Comparison of ENCODE assay signal across 20 cellular contexts in genomic region chr5:76422175-76422574, GRCh38. TPM values are rescaled to one million over a fixed set of nuclear protein-coding genes. Genes with fewer than 3 reads are reported as not detected.
DNase-seq lines count a peak whose midpoint lies in the region; ATAC-seq and TF ChIP-seq lines count a peak whose summit lies in the region.
"Had no signal": no experiment of that assay in that cellular context is flagged by ENCODE, and none has a peak within 500 bp of the region (broad histone marks: within the 10 kb centered on the region; RNA-seq: fewer than 3 reads in every experiment).

No MANE protein-coding gene starts in this region.

- peak in 1 of 2 donors; percentile 43 for TF ChIP-seq RAD21 in liver (IDR thresholded peaks at IDR 0.05)

- peaks cover 4% of the 10 kb centered on the region for H3K27me3 Mint-ChIP-seq in GM23338 (ENCODE audit: insufficient read depth, low read depth, poor library complexity)
- no peaks in the 10 kb centered on the region for H3K27me3 Mint-ChIP-seq in activated CD8-positive, alpha-beta T cell treated with anti-CD3 and anti-CD28 coated beads for 36 hours
- H3K27me3 Mint-ChIP-seq: activated naive CD8-positive, alpha-beta T cell treated with anti-CD3 and anti-CD28 coated beads for 36 hours; memory B cell had no signal

- H3K4me3 ChIP-seq in GM23338 (no peak overlapping the region), body of pancreas (no peak overlapping the region), liver (ENCODE audit: low read depth in 1 of 3, low read length in 3 of 3) (no peak overlapping the region), smooth muscle cell (no peak overlapping the region)
- H3K4me3 ChIP-seq: ascending aorta had no signal

- no peaks in the 10 kb centered on the region for H3K27me3 ChIP-seq in GM23338 (ENCODE audit: insufficient read depth)
- H3K27me3 ChIP-seq in body of pancreas: no peaks in the 10 kb centered on the region
- no peaks in the 10 kb centered on the region for H3K27me3 ChIP-seq in liver (ENCODE audit: control insufficient read depth in 4 of 4, insufficient read depth in 4 of 4, low read length in 3 of 4)
- H3K27me3 ChIP-seq in smooth muscle cell (ENCODE audit: low read depth): no peaks in the 10 kb centered on the region
- H3K27me3 ChIP-seq: ascending aorta had no signal

- no peak for TF ChIP-seq CTCF in GM23338 (conservative IDR thresholded peaks at IDR 0.05; ENCODE audit: low read depth in 2 of 2)
- TF ChIP-seq CTCF in body of pancreas (IDR thresholded peaks at IDR 0.05): no peak
- no peak for TF ChIP-seq CTCF in liver (IDR thresholded peaks at IDR 0.05; ENCODE audit: low read depth, low read length, missing input control)
- no peak for TF ChIP-seq CTCF in smooth muscle cell (IDR thresholded peaks at IDR 0.05; ENCODE audit: borderline replicate concordance, insufficient read depth, poor library complexity, severe bottlenecking)
- TF ChIP-seq CTCF in activated CD8-positive, alpha-beta T cell treated with anti-CD3 and anti-CD28 coated beads for 36 hours (IDR thresholded peaks at IDR 0.05): no peak

- H3K9ac ChIP-seq in liver (ENCODE audit: low read depth in 1 of 2, low read length in 2 of 2): no peak overlapping the region
- no peak overlapping the region for H3K9ac ChIP-seq in smooth muscle cell (ENCODE audit: low read depth)

- H3K4me2 ChIP-seq in GM23338 (no peak overlapping the region), smooth muscle cell (peak overlapping the region; percentile 23)

- peaks cover 46% of the 10 kb centered on the region for H3K4me1 ChIP-seq in GM23338 (ENCODE audit: insufficient read depth)
- H3K4me1 ChIP-seq in body of pancreas: peaks cover 53% of the 10 kb centered on the region
- H3K4me1 ChIP-seq in liver (ENCODE audit: control insufficient read depth in 4 of 4, insufficient read depth in 4 of 4, low read length in 3 of 4): peaks cover 6 to 38% (median 33%) of the 10 kb centered on the region in 4 donors
- H3K4me1 ChIP-seq in smooth muscle cell (ENCODE audit: low read depth): peaks cover 17% of the 10 kb centered on the region
- H3K4me1 ChIP-seq: ascending aorta had no signal

- no peak for DNase-seq in GM23338 (ENCODE audit: low spot score)
- peak in 2 of 4 donors; percentile 27 to 28 for DNase-seq in body of pancreas
- DNase-seq in smooth muscle cell (lab: John Stamatoyannopoulos, UW; ENCODE audit: unreplicated experiment): no peak
- no peak for DNase-seq in NCI-H510A treated with DMSO at 0.1 percent for 48 hours (lab: John Stamatoyannopoulos, UW)
- DNase-seq in activated CD8-positive, alpha-beta T cell treated with anti-CD3 and anti-CD28 coated beads for 36 hours: no peak
- DNase-seq: activated CD4-positive, CD25-positive, alpha-beta regulatory T cell treated with anti-CD3 and anti-CD28 coated beads, Interleukin-2, amount 50 U/mL, for 72 hours; activated CD8-positive, alpha-beta T cell treated with anti-CD3 and anti-CD28 coated beads, Interleukin-2, amount 10 ng/mL, durations not matched to agents 7 days and 5 days; activated effector memory CD4-positive, alpha-beta T cell treated with anti-CD3 and anti-CD28 coated beads, Interleukin-2, amount 50 U/mL, for 16 hours; activated naive CD8-positive, alpha-beta T cell treated with anti-CD3 and anti-CD28 coated beads for 36 hours; glutamatergic neuron; NCI-H146; stimulated activated CD4-positive, alpha-beta T cell treated with anti-CD3 and anti-CD28 coated beads, Interleukin-2, amount 100 ng/mL, for 48 hours; T-helper 1 cell; trophoblast cell had no signal

- H3K36me3 ChIP-seq in GM23338 (ENCODE audit: insufficient read depth) (0 out of 2 replicates have a peak, but pooled peaks cover 4% of the 10 kb centered on the region), body of pancreas (replicated peaks in 1 of 2; ENCODE audit: insufficient read depth in 1 of 2, low read depth in 2 of 2) (no peaks in the 10 kb centered on the region), liver (ENCODE audit: control insufficient read depth in 4 of 4, insufficient read depth in 3 of 4, low read depth in 1 of 4, low read length in 3 of 4) (no peaks in the 10 kb centered on the region), smooth muscle cell (ENCODE audit: low read depth) (no peaks in the 10 kb centered on the region)
- H3K36me3 ChIP-seq: ascending aorta had no signal

- POLR2A ChIA-PET in activated CD8-positive, alpha-beta T cell treated with anti-CD3 and anti-CD28 coated beads for 36 hours (lab: Charles Lee): interaction anchor here (0.6 to 0.7 kb wide), 2 partner anchors 16 to 19 kb away, joined by 3 read pairs; no protein-coding TSS in a partner anchor

- 11 to 22% methylated on average over 3 of the region's 3 CpGs for WGBS in body of pancreas, 2 donors
- WGBS in liver: 35% methylated on average over 3 of the region's 3 CpGs
- WGBS in smooth muscle cell (ENCODE audit: low lambda C conversion rate): 20% methylated on average over 3 of the region's 3 CpGs

- H4K20me1 ChIP-seq in GM23338 (replicated peaks; ENCODE audit: insufficient read depth): no peaks in the 10 kb centered on the region
- no peaks in the 10 kb centered on the region for H4K20me1 ChIP-seq in smooth muscle cell (ENCODE audit: low read depth)

- intact Hi-C loops in body of pancreas (cut with DNase I): no loop called here
- intact Hi-C loops in activated CD8-positive, alpha-beta T cell treated with anti-CD3 and anti-CD28 coated beads for 36 hours (cut with micrococcal nuclease): no loop called here

- no peaks in the 10 kb centered on the region for H3K9me3 Mint-ChIP-seq in GM23338
- H3K9me3 Mint-ChIP-seq in activated CD8-positive, alpha-beta T cell treated with anti-CD3 and anti-CD28 coated beads for 36 hours: no peaks in the 10 kb centered on the region
- H3K9me3 Mint-ChIP-seq: activated naive CD8-positive, alpha-beta T cell treated with anti-CD3 and anti-CD28 coated beads for 36 hours; memory B cell had no signal

- no peak overlapping the region for H3K4me3 Mint-ChIP-seq in GM23338
- no peak overlapping the region for H3K4me3 Mint-ChIP-seq in activated CD8-positive, alpha-beta T cell treated with anti-CD3 and anti-CD28 coated beads for 36 hours
- H3K4me3 Mint-ChIP-seq: activated CD8-positive, alpha-beta T cell treated with anti-CD3 and anti-CD28 coated beads, Interleukin-2, amount 10 ng/mL, durations not matched to agents 7 days and 5 days; activated naive CD8-positive, alpha-beta T cell treated with anti-CD3 and anti-CD28 coated beads for 36 hours; memory B cell had no signal

- CTCF ChIA-PET in activated CD8-positive, alpha-beta T cell treated with anti-CD3 and anti-CD28 coated beads for 36 hours (lab: Charles Lee): interaction anchor here (0.7 to 1.0 kb wide), 2 partner anchors 8 to 19 kb away, joined by 3 read pairs; partner anchors contain the start of gene IQGAP2

- ATAC-seq in GM23338: no peak
- ATAC-seq in body of pancreas: peak; percentile 49
- ATAC-seq in HG03159 (IDR thresholded peaks at IDR 0.05; ENCODE audit: unreplicated experiment): no peak
- ATAC-seq in activated CD8-positive, alpha-beta T cell treated with anti-CD3 and anti-CD28 coated beads for 36 hours: no peak
- ATAC-seq: activated CD8-positive, alpha-beta T cell treated with anti-CD3 and anti-CD28 coated beads, Interleukin-2, amount 10 ng/mL, durations not matched to agents 7 days and 5 days; HCT116 had no signal

- H3K79me2 ChIP-seq in GM23338 (replicated peaks; ENCODE audit: insufficient read depth) (peaks cover 82% of the 10 kb centered on the region), smooth muscle cell (ENCODE audit: low read depth) (no peaks in the 10 kb centered on the region)

- peak overlapping the region; percentile 60; the same call in 1 of the 2 replicates for H3K27ac Mint-ChIP-seq in GM23338
- no peak overlapping the region for H3K27ac Mint-ChIP-seq in activated CD8-positive, alpha-beta T cell treated with anti-CD3 and anti-CD28 coated beads for 36 hours
- H3K27ac Mint-ChIP-seq: activated CD8-positive, alpha-beta T cell treated with anti-CD3 and anti-CD28 coated beads, Interleukin-2, amount 10 ng/mL, durations not matched to agents 7 days and 5 days; activated naive CD8-positive, alpha-beta T cell treated with anti-CD3 and anti-CD28 coated beads for 36 hours; memory B cell had no signal

- H3K27ac ChIP-seq in GM23338 (ENCODE audit: low read depth) (no peak overlapping the region), body of pancreas (peak overlapping the region in 1 of 4 donors; percentile 20), liver (ENCODE audit: low read depth in 1 of 2, low read length in 2 of 2) (peak overlapping the region; percentile 25 to 38), smooth muscle cell (ENCODE audit: low read depth) (no peak overlapping the region)
- H3K27ac ChIP-seq: ascending aorta, RWPE1 had no signal

- peaks cover 17% of the 10 kb centered on the region for H3F3A ChIP-seq in GM23338 (replicated peaks; ENCODE audit: low read depth)
- peaks cover 10% of the 10 kb centered on the region for H3F3A ChIP-seq in smooth muscle cell (ENCODE audit: low read depth)

- H3K36me3 Mint-ChIP-seq in GM23338 (ENCODE audit: low read depth): peaks cover 3% of the 10 kb centered on the region; the same call in 1 of the 3 replicates
- H3K36me3 Mint-ChIP-seq in activated CD8-positive, alpha-beta T cell treated with anti-CD3 and anti-CD28 coated beads for 36 hours (ENCODE audit: low read depth): peaks cover 7% of the 10 kb centered on the region
- H3K36me3 Mint-ChIP-seq: memory B cell had no signal

- H3K9me3 ChIP-seq in body of pancreas (no peaks in the 10 kb centered on the region), liver (ENCODE audit: control insufficient read depth in 4 of 4, low read length in 3 of 4) (no peaks in the 10 kb centered on the region), smooth muscle cell (replicated peaks; ENCODE audit: low read depth) (no peaks in the 10 kb centered on the region)
- H3K9me3 ChIP-seq: ascending aorta had no signal

- no peak overlapping the region for H2AFZ ChIP-seq in GM23338
- peak overlapping the region; percentile 3 for H2AFZ ChIP-seq in smooth muscle cell (ENCODE audit: low read depth)

- peaks cover 60% of the 10 kb centered on the region for H3K4me1 Mint-ChIP-seq in GM23338
- peaks cover 38% of the 10 kb centered on the region for H3K4me1 Mint-ChIP-seq in activated CD8-positive, alpha-beta T cell treated with anti-CD3 and anti-CD28 coated beads for 36 hours (ENCODE audit: low read depth)

- TF ChIP-seq POLR2A in body of pancreas (IDR thresholded peaks at IDR 0.05): no peak

- no peaks in the 10 kb centered on the region for H3K9me2 ChIP-seq in GM23338 (ENCODE audit: insufficient read depth)

TF ChIP-seq in GM23338, 12 proteins besides CTCF, POLR2A, EP300 and RAD21 (continues in another document):
- TF ChIP-seq ZNF114 (CRISPR knock-in tag; IDR thresholded peaks at IDR 0.05): no peak

RNA-seq across cellular contexts. Expression of gene IQGAP2, which starts 19.1 kb away (rescaled TPM):
- 55.8 and 86.5 TPM in 2 replicates for total RNA-seq in GM23338 (2014; rRNA removed; shearing (Covaris generic))
- polyA plus RNA-seq in GM23338 (2016; fragmentation: Nextera tagmentation; extraction: Ambion mirVana) (57.3 and 60.0 TPM in 2 replicates), liver (100 to 1,000 TPM in 1 of 2 donors, 10 to 100 TPM in 1; 41.5 to 112 TPM), smooth muscle cell (5.7 and 7.3 TPM in 2 replicates)
- total RNA-seq in body of pancreas (10 to 100 TPM; 41.2 to 49.5 TPM), liver (100 to 1,000 TPM in 1 of 2 donors, 10 to 100 TPM in 1; 92.8 to 205 TPM), smooth muscle cell (10.7 and 16.6 TPM in 2 replicates)
- total RNA-seq in activated CD8-positive, alpha-beta T cell treated with anti-CD3 and anti-CD28 coated beads for 36 hours: 10 to 100 TPM; 37.7 to 39.1 TPM

Comparison
In these comparisons a context has a peak if more than half of its experiments do, and no peak if none do; other contexts are left out.
1. H3K27ac ChIP-seq: peak in liver (2 of 2); none in GM23338 (single experiment) and smooth muscle cell (single experiment).